In the genomic region with DNA sequence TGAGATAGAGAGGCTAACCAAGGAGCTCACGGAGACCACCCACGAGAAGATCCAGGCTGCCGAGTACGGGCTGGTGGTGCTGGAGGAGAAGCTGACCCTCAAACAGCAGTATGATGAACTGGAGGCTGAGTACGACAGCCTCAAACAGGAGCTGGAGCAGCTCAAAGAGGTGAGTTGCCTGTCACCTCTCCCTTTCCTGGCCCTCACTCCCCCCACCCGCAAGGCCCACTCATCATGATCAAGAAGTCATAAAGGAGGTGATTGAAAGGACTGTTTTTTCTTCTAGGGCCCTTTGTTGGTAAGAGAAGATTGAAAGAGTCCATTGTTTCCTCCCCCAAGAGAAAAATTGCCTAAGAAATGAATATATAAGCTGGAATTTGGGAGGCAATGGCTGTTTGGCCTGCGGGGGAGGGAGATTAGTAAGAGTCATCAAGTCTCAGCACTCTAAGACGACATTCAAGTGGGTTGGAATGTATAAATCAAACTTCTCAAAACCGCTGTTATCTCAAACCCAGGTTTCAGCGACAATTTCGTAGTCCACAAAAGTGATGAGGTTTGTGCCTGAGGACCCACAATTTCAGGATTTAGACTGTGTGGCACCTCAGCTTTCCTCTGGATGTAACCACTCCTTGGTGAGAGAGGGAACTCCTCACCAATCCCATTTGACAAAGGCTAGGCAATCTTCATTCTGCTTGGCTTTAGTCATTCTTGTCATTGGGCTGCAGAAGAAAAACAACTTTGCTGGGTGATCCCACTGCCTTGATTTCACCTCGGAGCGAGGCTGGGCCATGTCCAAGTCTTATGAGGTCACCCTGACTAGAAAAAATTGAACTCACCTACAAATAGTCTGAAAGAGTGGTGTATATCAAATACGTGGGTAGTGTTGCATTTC, we compare ENCODE assay signal across 8 cellular contexts. TPM values are rescaled to one million over a fixed set of nuclear protein-coding genes. Genes with fewer than 3 reads are reported as not detected.
A peak's percentile ranks its signal among the peaks of the same experiment; 100 is the strongest.
DNase-seq lines count a peak whose midpoint lies in the region; ATAC-seq, FAIRE-seq and TF ChIP-seq lines count a peak whose summit lies in the region.

No MANE protein-coding gene starts in this region.

- H2AFZ ChIP-seq in HepG2 (ENCODE audit: low read length), result peak overlapping the region; percentile 37

- BruUV-seq in HepG2 (replicated peaks; lab: Mats Ljungman, UMichigan), result TSS peak; percentile 74

- POLR2A ChIA-PET in HepG2 (lab: Yijun Ruan, JAX), result no interaction called here

- 6% methylated on average over 14 of the region's 14 CpGs for WGBS in HepG2 (ENCODE audit: low lambda C conversion rate)

- H3K9me3 ChIP-seq in cardiac muscle cell (ENCODE audit: low read depth) (no peaks in the 10 kb centered on the region), HepG2 (ENCODE audit: low read length) (no peaks in the 10 kb centered on the region)

- H3K36me3 ChIP-seq in cardiac muscle cell, result no peaks in the 10 kb centered on the region
- no peaks in the 10 kb centered on the region for H3K36me3 ChIP-seq in HepG2 (replicated peaks in 1 of 2; ENCODE audit: control insufficient read depth in 1 of 2, insufficient read depth in 2 of 2, low read length in 2 of 2)

- H3K9ac ChIP-seq in HepG2 (ENCODE audit: insufficient read depth, low read depth, low read length), result peak overlapping the region; percentile 75

- H3K79me2 ChIP-seq in HepG2 (ENCODE audit: insufficient read depth, low read length), result no peaks in the 10 kb centered on the region

- DNase-seq in cardiac muscle cell (ENCODE audit: low read depth in 1 of 2, low spot score in 1 of 2) (peak; percentile 27 to 67), Right ventricle myocardium superior (no peak), HL-60 (ENCODE audit: low read depth in 1 of 2, low spot score in 1 of 2) (no peak), HepG2 (ENCODE audit: low spot score) (peak; percentile 11)
- peak; percentile 3 for DNase-seq in central memory CD4-positive, alpha-beta T cell
- DNase-seq in stimulated activated CD4-positive, alpha-beta T cell treated with anti-CD3 and anti-CD28 coated beads, Interleukin-4, amount 100 ng/mL, for 24 hours, result peak; percentile 50

- no peak for TF ChIP-seq POLR2A in HepG2 (IDR thresholded peaks at IDR 0.05; ENCODE audit: insufficient read depth in 1 of 2, low read depth in 2 of 2, low read length in 2 of 2)

- CTCF ChIA-PET in HepG2 (lab: Yijun Ruan, JAX; ENCODE audit: low intra/inter-chr PET ratio, low total read pairs), result no interaction called here

- ATAC-seq in Right ventricle myocardium superior (ENCODE audit: poor library complexity), result no peak
- peak; percentile 21 for ATAC-seq in HepG2
- no peak for ATAC-seq in HG02870 (IDR thresholded peaks at IDR 0.05; ENCODE audit: unreplicated experiment)

- TF ChIP-seq EP300 in HepG2 (IDR thresholded peaks at IDR 0.05; ENCODE audit: low read depth in 2 of 2, low read length in 2 of 2), result no peak
- no peak for TF ChIP-seq EP300 in HepG2 (CRISPR knock-in tag; IDR thresholded peaks at IDR 0.05; ENCODE audit: borderline replicate concordance)

- TF ChIP-seq CTCF in cardiac muscle cell (IDR thresholded peaks at IDR 0.05; ENCODE audit: low read depth, low read length) (no peak), HL-60 (IDR thresholded peaks at IDR 0.05; ENCODE audit: insufficient read depth, low read length) (no peak), VCaP (conservative IDR thresholded peaks at IDR 0.05) (no peak), HepG2 (CRISPR knock-in tag; IDR thresholded peaks at IDR 0.05) (no peak)

- TF ChIP-seq RAD21 in HepG2 (CRISPR knock-in tag; IDR thresholded peaks at IDR 0.05), result no peak

- intact Hi-C loops in Right ventricle myocardium superior (cut with DNase I), result no loop called here
- intact Hi-C loops in HepG2 (cut with micrococcal nuclease; ENCODE audit: unreplicated experiment), result no loop called here

- no peaks in the 10 kb centered on the region for H4K20me1 ChIP-seq in HepG2 (ENCODE audit: insufficient read depth, low read length)

- no peak for FAIRE-seq in HepG2 (lab: Jason Lieb, UNC)

- in situ Hi-C loops in HepG2 (cut with HindIII; ENCODE audit: extremely low pct_ligation_motif_present, low pct_unique_long_range_greater_than_20kb), result no loop called here

- H3K4me3 ChIP-seq in cardiac muscle cell (peak overlapping the region; percentile 77), HL-60 (replicated peaks; ENCODE audit: insufficient read depth, low read length) (peak overlapping the region; percentile 83), HepG2 (replicated peaks in 1 of 3; ENCODE audit: insufficient read depth in 1 of 3, low read depth in 2 of 3, low read length in 3 of 3) (peak overlapping the region; percentile 84 to 92 (median 91))

- H3K4me1 ChIP-seq in cardiac muscle cell (ENCODE audit: low read depth) (peaks cover 15% of the 10 kb centered on the region), HepG2 (ENCODE audit: insufficient read depth, low read length) (peaks cover 25% of the 10 kb centered on the region)

- H3K27me3 ChIP-seq in cardiac muscle cell, result no peaks in the 10 kb centered on the region
- H3K27me3 ChIP-seq in HL-60 (ENCODE audit: insufficient read depth, poor library complexity, severe bottlenecking), result no peaks in the 10 kb centered on the region
- H3K27me3 ChIP-seq in HepG2 (ENCODE audit: control insufficient read depth in 1 of 2, insufficient read depth in 2 of 2, low read length in 2 of 2), result peaks cover 1 to 6% of the 10 kb centered on the region in 2 experiments; a peak in 4 of 5 replicates

- H3K27ac ChIP-seq in cardiac muscle cell (peak overlapping the region; percentile 78), HL-60 (replicated peaks) (peak overlapping the region; percentile 53), VCaP (peak overlapping the region; percentile 96), HepG2 (ENCODE audit: extremely low read length, insufficient read depth, low read length) (peak overlapping the region; percentile 65)

- H3K4me2 ChIP-seq in HepG2 (ENCODE audit: low read depth, low read length), result peak overlapping the region; percentile 90

TF ChIP-seq in HepG2, 621 proteins besides CTCF, POLR2A, EP300 and RAD21 (continues in another document):
- TF ChIP-seq ZXDC (CRISPR knock-in tag; IDR thresholded peaks at IDR 0.05), result 0 out of 2 replicates have a peak, but pooled peaks have one; percentile 37
- TF ChIP-seq TFAP4 (IDR thresholded peaks at IDR 0.05; ENCODE audit: borderline replicate concordance, low read depth), result no peak
- TF ChIP-seq ETV6 (CRISPR knock-in tag; conservative IDR thresholded peaks at IDR 0.05), result no peak
- TF ChIP-seq ZSCAN21 (CRISPR knock-in tag; IDR thresholded peaks at IDR 0.05; ENCODE audit: borderline replicate concordance), result no peak
- TF ChIP-seq HOXA9 (CRISPR knock-in tag; IDR thresholded peaks at IDR 0.05; ENCODE audit: borderline replicate concordance), result 0 out of 2 replicates have a peak, but pooled peaks have one; percentile 6
- no peak for TF ChIP-seq ZNF547 (CRISPR knock-in tag; IDR thresholded peaks at IDR 0.05)

RNA-seq across cellular contexts. Expression of gene BICD1, which starts 1.0 kb away (rescaled TPM):
- total RNA-seq in cardiac muscle cell (9.7 and 16.6 TPM in 2 replicates), Right ventricle myocardium superior (3.5 TPM), HepG2 (2016; rRNA removed; fragmentation: Illumina TruSeq; extraction: Trizol) (4.8 and 5.2 TPM in 2 replicates)
- polyA plus RNA-seq in cardiac muscle cell (13.3 and 26.6 TPM in 2 replicates), HepG2 (2011; rRNA removed) (4.5 and 4.7 TPM in 2 replicates)
- 2.9 and 3.2 TPM in 2 replicates for total RNA-seq in HepG2 (2016; cell fraction: cytosol; rRNA removed; fragmentation: Illumina TruSeq; extraction: Trizol; ENCODE audit: low read depth)
- total RNA-seq in HepG2 (2016; cell fraction: insoluble cytoplasmic fraction; rRNA removed; fragmentation: Illumina TruSeq; extraction: Trizol), result 3.7 and 5.0 TPM in 2 replicates
- total RNA-seq in HepG2 (2016; cell fraction: membrane; rRNA removed; fragmentation: Illumina TruSeq; extraction: Trizol), result 4.3 and 5.1 TPM in 2 replicates
- 11.2 and 11.5 TPM in 2 replicates for total RNA-seq in HepG2 (2016; cell fraction: nucleus; rRNA removed; fragmentation: Illumina TruSeq; extraction: Trizol)
- polyA plus RNA-seq in HepG2 (2011; cell fraction: cytosol; rRNA removed), result 1.5 and 2.1 TPM in 2 replicates
- polyA plus RNA-seq in HepG2 (2011; cell fraction: nucleus; rRNA removed), result 8.0 and 8.8 TPM in 2 replicates
- 4.7 and 5.0 TPM in 2 replicates for polyA plus RNA-seq in HepG2 (2012)
- polyA plus RNA-seq in HepG2 (2016; cell fraction: cytosol; fragmentation: Illumina TruSeq; extraction: Trizol; ENCODE audit: low read depth), result 1.6 and 1.7 TPM in 2 replicates
- 8.0 and 8.4 TPM in 2 replicates for polyA plus RNA-seq in HepG2 (2016; cell fraction: insoluble cytoplasmic fraction; fragmentation: Illumina TruSeq; extraction: Trizol; ENCODE audit: low read depth)
- polyA plus RNA-seq in HepG2 (2016; cell fraction: membrane; fragmentation: Illumina TruSeq; extraction: Trizol; ENCODE audit: low read depth), result 4.5 and 4.7 TPM in 2 replicates
- 9.3 and 10.0 TPM in 2 replicates for polyA plus RNA-seq in HepG2 (2016; cell fraction: nucleus; fragmentation: Illumina TruSeq; extraction: Trizol; ENCODE audit: insufficient read depth, low read depth)
- polyA minus RNA-seq in HepG2 (2011; rRNA and poly(A)+ RNA removed; ENCODE audit: low replicate concordance), result 11.8 and 42.9 TPM in 2 replicates
- polyA minus RNA-seq in HepG2 (2011; cell fraction: cytosol; rRNA and poly(A)+ RNA removed), result 2.5 and 3.4 TPM in 2 replicates
- polyA minus RNA-seq in HepG2 (2011; cell fraction: nucleus; rRNA and poly(A)+ RNA removed), result 24.3 and 27.0 TPM in 2 replicates

Comparison
In these comparisons a context has a peak if more than half of its experiments do, and no peak if none do; other contexts are left out.
1. DNase-seq: peak in cardiac muscle cell (2 of 2), central memory CD4-positive, alpha-beta T cell (single experiment), HepG2 (single experiment) and stimulated activated CD4-positive, alpha-beta T cell treated with anti-CD3 and anti-CD28 coated beads, Interleukin-4, amount 100 ng/mL, for 24 hours (single experiment); none in Right ventricle myocardium superior (single experiment) and HL-60 (0 of 2).
2. Peak in every context shown above with its lines, with median percentiles within 50 percentile points of each other: H3K27ac ChIP-seq and H3K4me3 ChIP-seq.